ENCODE assay signal across 27 cellular contexts in genomic region chr11:75166791-75167190, GRCh38. TPM values are rescaled to one million over a fixed set of nuclear protein-coding genes. Genes with fewer than 3 reads are reported as not detected.
"Had no signal": no experiment of that assay in that cellular context is flagged by ENCODE, and none has a peak within 500 bp of the region (broad histone marks: within the 10 kb centered on the region; RNA-seq: fewer than 3 reads in every experiment).

No MANE protein-coding gene starts in this region.

- H3K27ac ChIP-seq: RWPE1, SJCRH30, VCaP had no signal

- H3K9ac ChIP-seq: SK-N-SH had no signal

- H3K4me3 ChIP-seq: SJCRH30 had no signal

- H3K4me3 Mint-ChIP-seq: activated CD4-positive, alpha-beta memory T cell treated with anti-CD3 and anti-CD28 coated beads for 36 hours; activated CD4-positive, alpha-beta T cell treated with anti-CD3 and anti-CD28 coated beads, Interleukin-2, amount 10 ng/mL, durations not matched to agents 7 days and 5 days; activated naive CD4-positive, alpha-beta T cell treated with anti-CD3 and anti-CD28 coated beads for 36 hours; activated naive CD8-positive, alpha-beta T cell; activated T-cell treated with anti-CD3 and anti-CD28 coated beads, Interleukin-2, amount 50 U/mL, for 4 hours; brain had no signal

- H3K27ac Mint-ChIP-seq: activated CD4-positive, alpha-beta memory T cell treated with anti-CD3 and anti-CD28 coated beads for 36 hours; activated CD4-positive, alpha-beta T cell treated with anti-CD3 and anti-CD28 coated beads, Interleukin-2, amount 10 ng/mL, durations not matched to agents 7 days and 5 days; activated naive CD4-positive, alpha-beta T cell treated with anti-CD3 and anti-CD28 coated beads for 36 hours; activated naive CD8-positive, alpha-beta T cell had no signal

- H3K36me3 ChIP-seq: SJCRH30 had no signal

- H3K27me3 Mint-ChIP-seq: activated CD4-positive, alpha-beta memory T cell treated with anti-CD3 and anti-CD28 coated beads for 36 hours; activated CD4-positive, alpha-beta T cell treated with anti-CD3 and anti-CD28 coated beads, Interleukin-2, amount 10 ng/mL, durations not matched to agents 7 days and 5 days; activated naive CD8-positive, alpha-beta T cell had no signal

- DNase-seq: activated CD4-positive, alpha-beta memory T cell treated with anti-CD3 and anti-CD28 coated beads for 36 hours; activated CD4-positive, alpha-beta T cell treated with anti-CD3 and anti-CD28 coated beads, Interleukin-2, amount 10 ng/mL, durations not matched to agents 7 days and 5 days; activated CD4-positive, CD25-positive, alpha-beta regulatory T cell; activated CD8-positive, alpha-beta memory T cell treated with anti-CD3 and anti-CD28 coated beads for 24 hours; activated effector memory CD4-positive, alpha-beta T cell treated with anti-CD3 and anti-CD28 coated beads, Interleukin-2, amount 50 U/mL, for 16 hours; activated naive CD4-positive, alpha-beta T cell treated with anti-CD3 and anti-CD28 coated beads for 36 hours; activated T-cell treated with anti-CD3 and anti-CD28 coated beads, Interleukin-2, amount 50 U/mL, for 4 hours; amygdala; KG1; NCI-H1048; NCI-H146; NCI-H1930; NCI-H2107; NCI-H2171 treated with DMSO at 0.1 percent for 48 hours; NCI-H345; NCI-H510A; NCI-H82; OCI-M1; Right ventricle myocardium superior; SJCRH30; SK-N-SH; T-helper 1 cell had no signal

- H3K9me3 ChIP-seq: SJCRH30, SK-N-SH had no signal

- H3K9me3 Mint-ChIP-seq: activated CD4-positive, alpha-beta memory T cell treated with anti-CD3 and anti-CD28 coated beads for 36 hours; activated CD4-positive, alpha-beta T cell treated with anti-CD3 and anti-CD28 coated beads, Interleukin-2, amount 10 ng/mL, durations not matched to agents 7 days and 5 days; activated naive CD4-positive, alpha-beta T cell treated with anti-CD3 and anti-CD28 coated beads for 36 hours; activated T-cell treated with anti-CD3 and anti-CD28 coated beads, Interleukin-2, amount 50 U/mL, for 4 hours; brain had no signal

- H3K4me2 ChIP-seq: SK-N-SH had no signal

- H3K36me3 Mint-ChIP-seq: activated CD4-positive, alpha-beta memory T cell treated with anti-CD3 and anti-CD28 coated beads for 36 hours; activated naive CD8-positive, alpha-beta T cell; brain had no signal

- H3K27me3 ChIP-seq: SJCRH30 had no signal

RNA-seq across cellular contexts. Expression of gene SLCO2B1, which starts 15.9 kb away (rescaled TPM):
- total RNA-seq: activated CD4-positive, alpha-beta memory T cell treated with anti-CD3 and anti-CD28 coated beads for 36 hours; activated naive CD4-positive, alpha-beta T cell treated with anti-CD3 and anti-CD28 coated beads for 36 hours; LHCN-M2 had no signal
